10 cellular contexts compared by ENCODE assay signal in genomic region chr11:111928286-111928685, GRCh38. TPM values are rescaled to one million over a fixed set of nuclear protein-coding genes. Genes with fewer than 3 reads are reported as not detected.
DNase-seq lines count a peak whose midpoint lies in the region; ATAC-seq and TF ChIP-seq lines count a peak whose summit lies in the region.
"Not testable (repeated sequence)": the region's sequence is repeated elsewhere in the genome, so short reads cannot be mapped to it uniquely, and the experiment has no call there.
"Had no signal": no experiment of that assay in that cellular context is flagged by ENCODE, and none has a peak within 500 bp of the region (broad histone marks: within the 10 kb centered on the region; RNA-seq: fewer than 3 reads in every experiment).

No MANE protein-coding gene starts in this region.

- DNase-seq in CD4-positive, alpha-beta T cell; RWPE1 (ENCODE audit: low spot score); activated naive CD4-positive, alpha-beta T cell treated with anti-CD3 and anti-CD28 coated beads for 36 hours; naive B cell; stimulated activated effector memory CD8-positive, alpha-beta T cell treated with anti-CD3 and anti-CD28 coated beads, Interleukin-12 subunit alpha, Interleukin-12 subunit beta, amount 100 ng/mL, for 72 hours (ENCODE audit: low spot score in 2 of 2): not testable (repeated sequence)
- peak; percentile 25 for DNase-seq in activated CD8-positive, alpha-beta memory T cell treated with anti-CD3 and anti-CD28 coated beads, Interleukin-2, amount 10 ng/mL, durations not matched to agents 7 days and 5 days

- not testable (repeated sequence) for H3K27me3 Mint-ChIP-seq in CD4-positive, alpha-beta T cell; activated CD8-positive, alpha-beta memory T cell treated with anti-CD3 and anti-CD28 coated beads, Interleukin-2, amount 10 ng/mL, durations not matched to agents 7 days and 5 days; activated naive CD4-positive, alpha-beta T cell treated with anti-CD3 and anti-CD28 coated beads for 36 hours (ENCODE audit: low read depth)
- H3K27me3 Mint-ChIP-seq in naive B cell: peaks cover 3 to 16% (median 8%) of the 10 kb centered on the region in 3 donors

- ATAC-seq in CD4-positive, alpha-beta T cell (ENCODE audit: poor library complexity); activated CD8-positive, alpha-beta memory T cell treated with anti-CD3 and anti-CD28 coated beads, Interleukin-2, amount 10 ng/mL, durations not matched to agents 7 days and 5 days; naive B cell (ENCODE audit: low read depth in 2 of 2); stimulated activated effector memory CD8-positive, alpha-beta T cell treated with anti-CD3 and anti-CD28 coated beads, Interleukin-12 subunit alpha, Interleukin-12 subunit beta, amount 100 ng/mL, for 72 hours: not testable (repeated sequence)

- H3K27ac Mint-ChIP-seq in CD4-positive, alpha-beta T cell; activated CD8-positive, alpha-beta memory T cell treated with anti-CD3 and anti-CD28 coated beads, Interleukin-2, amount 10 ng/mL, durations not matched to agents 7 days and 5 days; activated naive CD4-positive, alpha-beta T cell treated with anti-CD3 and anti-CD28 coated beads for 36 hours; naive B cell; stimulated activated effector memory CD8-positive, alpha-beta T cell treated with anti-CD3 and anti-CD28 coated beads, Interleukin-12 subunit alpha, Interleukin-12 subunit beta, amount 100 ng/mL, for 72 hours: not testable (repeated sequence)

- POLR2A ChIA-PET in CD4-positive, alpha-beta T cell (lab: Charles Lee); RWPE1 (lab: Yijun Ruan, JAX; ENCODE audit: low non-redundant PET): not testable (repeated sequence)

- not testable (repeated sequence) for TF ChIP-seq CTCF in CD4-positive, alpha-beta T cell (IDR thresholded peaks at IDR 0.05); RWPE1 (conservative IDR thresholded peaks at IDR 0.05; ENCODE audit: low read depth)

- not testable (repeated sequence) for H3K9me3 Mint-ChIP-seq in CD4-positive, alpha-beta T cell; activated CD8-positive, alpha-beta memory T cell treated with anti-CD3 and anti-CD28 coated beads, Interleukin-2, amount 10 ng/mL, durations not matched to agents 7 days and 5 days (ENCODE audit: low read depth); activated naive CD4-positive, alpha-beta T cell treated with anti-CD3 and anti-CD28 coated beads for 36 hours; naive B cell; stimulated activated effector memory CD8-positive, alpha-beta T cell treated with anti-CD3 and anti-CD28 coated beads, Interleukin-12 subunit alpha, Interleukin-12 subunit beta, amount 100 ng/mL, for 72 hours

- not testable (repeated sequence) for H3K27me3 ChIP-seq in CD4-positive, alpha-beta T cell (ENCODE audit: control insufficient read depth, insufficient read depth, low read length)

- CTCF ChIA-PET in CD4-positive, alpha-beta T cell (lab: Charles Lee): not testable (repeated sequence)
- CTCF ChIA-PET in RWPE1 (lab: Yijun Ruan, JAX): interaction anchor here (0.6 to 1.2 kb wide), 5 partner anchors 15 to 395 kb away, joined by 3 to 5 read pairs (median 3); no protein-coding TSS in a partner anchor
- CTCF ChIA-PET in activated CD8-positive, alpha-beta memory T cell treated with anti-CD3 and anti-CD28 coated beads, Interleukin-2, amount 10 ng/mL, durations not matched to agents 7 days and 5 days (lab: Charles Lee): interaction anchor here (1.4 to 2.1 kb wide), 2 partner anchors 10 to 47 kb away, joined by 4 to 10 read pairs; no protein-coding TSS in a partner anchor
- CTCF ChIA-PET in activated naive CD4-positive, alpha-beta T cell treated with anti-CD3 and anti-CD28 coated beads for 36 hours (lab: Charles Lee): interaction anchor here (0.6 to 8.4 kb wide), 8 partner anchors 10 to 324 kb away, joined by 3 to 125 read pairs (median 4); partner anchors contain the start of genes DIXDC1 and NKAPD1

- not testable (repeated sequence) for H3K27ac ChIP-seq in CD4-positive, alpha-beta T cell (ENCODE audit: low read depth, low read length)
- H3K27ac ChIP-seq in RWPE1: peak overlapping the region; percentile 89; the same call in 1 of the 2 replicates

- peaks cover 25% of the 10 kb centered on the region for H3K4me1 Mint-ChIP-seq in CD4-positive, alpha-beta T cell (ENCODE audit: low read depth)
- H3K4me1 Mint-ChIP-seq in activated CD8-positive, alpha-beta memory T cell treated with anti-CD3 and anti-CD28 coated beads, Interleukin-2, amount 10 ng/mL, durations not matched to agents 7 days and 5 days: peaks cover 31% of the 10 kb centered on the region
- peaks cover 22% of the 10 kb centered on the region for H3K4me1 Mint-ChIP-seq in activated naive CD4-positive, alpha-beta T cell treated with anti-CD3 and anti-CD28 coated beads for 36 hours (ENCODE audit: low read depth)
- H3K4me1 Mint-ChIP-seq in naive B cell: peaks cover 9 to 22% (median 19%) of the 10 kb centered on the region in 3 donors
- H3K4me1 Mint-ChIP-seq in stimulated activated effector memory CD8-positive, alpha-beta T cell treated with anti-CD3 and anti-CD28 coated beads, Interleukin-12 subunit alpha, Interleukin-12 subunit beta, amount 100 ng/mL, for 72 hours: peaks cover 19% of the 10 kb centered on the region

- intact Hi-C loops in CD4-positive, alpha-beta T cell (cut with DNase I, micrococcal nuclease): loop anchor here in 1 of 2 experiments (5.0 kb wide), 4 partner anchors 159 to 1384 kb away; partner anchors contain the start of genes PTS, SDHD, TIMM8B and TTC12
- intact Hi-C loops in activated naive CD4-positive, alpha-beta T cell treated with anti-CD3 and anti-CD28 coated beads for 36 hours (cut with micrococcal nuclease): not testable (repeated sequence)

- not testable (repeated sequence) for H3K36me3 Mint-ChIP-seq in CD4-positive, alpha-beta T cell (ENCODE audit: low read depth); activated CD8-positive, alpha-beta memory T cell treated with anti-CD3 and anti-CD28 coated beads, Interleukin-2, amount 10 ng/mL, durations not matched to agents 7 days and 5 days; activated naive CD4-positive, alpha-beta T cell treated with anti-CD3 and anti-CD28 coated beads for 36 hours (ENCODE audit: low read depth); naive B cell; stimulated activated effector memory CD8-positive, alpha-beta T cell treated with anti-CD3 and anti-CD28 coated beads, Interleukin-12 subunit alpha, Interleukin-12 subunit beta, amount 100 ng/mL, for 72 hours

- not testable (repeated sequence) for H3K9me3 ChIP-seq in CD4-positive, alpha-beta T cell (ENCODE audit: control insufficient read depth, low read length)

- peak overlapping the region; percentile 34 for H3K4me3 Mint-ChIP-seq in CD4-positive, alpha-beta T cell
- not testable (repeated sequence) for H3K4me3 Mint-ChIP-seq in activated CD8-positive, alpha-beta memory T cell treated with anti-CD3 and anti-CD28 coated beads, Interleukin-2, amount 10 ng/mL, durations not matched to agents 7 days and 5 days
- peak overlapping the region; percentile 15 for H3K4me3 Mint-ChIP-seq in activated naive CD4-positive, alpha-beta T cell treated with anti-CD3 and anti-CD28 coated beads for 36 hours
- peak overlapping the region in 5 of 8 donors; percentile 24 to 93 (median 66) for H3K4me3 Mint-ChIP-seq in naive B cell
- H3K4me3 Mint-ChIP-seq in stimulated activated effector memory CD8-positive, alpha-beta T cell treated with anti-CD3 and anti-CD28 coated beads, Interleukin-12 subunit alpha, Interleukin-12 subunit beta, amount 100 ng/mL, for 72 hours: peak overlapping the region; percentile 71

RNA-seq across cellular contexts. Expression of gene DIXDC1, which starts 8.9 kb away (rescaled TPM):
- total RNA-seq in CD4-positive, alpha-beta T cell: under 1 TPM; 0.78 to 0.85 TPM
- total RNA-seq in activated CD8-positive, alpha-beta memory T cell treated with anti-CD3 and anti-CD28 coated beads, Interleukin-2, amount 10 ng/mL, durations not matched to agents 7 days and 5 days: 10 to 100 TPM in 1 of 2 experiments, 1 to 10 TPM in 1; 9.0 to 10.3 TPM
- 1 to 10 TPM; 3.5 to 4.3 TPM for total RNA-seq in activated naive CD4-positive, alpha-beta T cell treated with anti-CD3 and anti-CD28 coated beads for 36 hours
- under 1 TPM in 3 of 6 donors, not detected in 3; 0.11 to 0.43 (median 0.13) TPM for polyA plus RNA-seq in naive B cell (ENCODE audit: low read depth in 6 of 6)

RNA-seq across cellular contexts. Expression of gene C11orf52, which starts 9.6 kb away (rescaled TPM):
- total RNA-seq in CD4-positive, alpha-beta T cell: not detected
- not detected for total RNA-seq in activated CD8-positive, alpha-beta memory T cell treated with anti-CD3 and anti-CD28 coated beads, Interleukin-2, amount 10 ng/mL, durations not matched to agents 7 days and 5 days
- not detected for total RNA-seq in activated naive CD4-positive, alpha-beta T cell treated with anti-CD3 and anti-CD28 coated beads for 36 hours
- polyA plus RNA-seq in naive B cell (ENCODE audit: low read depth in 6 of 6): not detected
- total RNA-seq: A172; CD8-positive, alpha-beta T cell had no signal

RNA-seq across cellular contexts. Expression of gene HSPB2, which starts 15.8 kb away (rescaled TPM):
- not detected for total RNA-seq in CD4-positive, alpha-beta T cell
- total RNA-seq in activated CD8-positive, alpha-beta memory T cell treated with anti-CD3 and anti-CD28 coated beads, Interleukin-2, amount 10 ng/mL, durations not matched to agents 7 days and 5 days: not detected
- total RNA-seq in activated naive CD4-positive, alpha-beta T cell treated with anti-CD3 and anti-CD28 coated beads for 36 hours: not detected
- polyA plus RNA-seq in naive B cell (ENCODE audit: low read depth in 6 of 6): not detected
- total RNA-seq: A172; A673; Caco-2; CD8-positive, alpha-beta T cell had no signal

RNA-seq across cellular contexts. Expression of gene CRYAB, which starts 16.7 kb away (rescaled TPM):
- not detected for total RNA-seq in CD4-positive, alpha-beta T cell
- total RNA-seq in activated CD8-positive, alpha-beta memory T cell treated with anti-CD3 and anti-CD28 coated beads, Interleukin-2, amount 10 ng/mL, durations not matched to agents 7 days and 5 days: not detected
- not detected for total RNA-seq in activated naive CD4-positive, alpha-beta T cell treated with anti-CD3 and anti-CD28 coated beads for 36 hours
- polyA plus RNA-seq in naive B cell (ENCODE audit: low read depth in 6 of 6): not detected
- total RNA-seq: A172; CD8-positive, alpha-beta T cell had no signal

RNA-seq across cellular contexts. Expression of gene CFAP68, which starts 48.9 kb away (rescaled TPM):
- total RNA-seq in CD4-positive, alpha-beta T cell: 10 to 100 TPM; 18.7 to 21.0 TPM
- 10 to 100 TPM; 16.4 to 20.4 TPM for total RNA-seq in activated CD8-positive, alpha-beta memory T cell treated with anti-CD3 and anti-CD28 coated beads, Interleukin-2, amount 10 ng/mL, durations not matched to agents 7 days and 5 days
- 10 to 100 TPM; 31.5 to 33.2 TPM for total RNA-seq in activated naive CD4-positive, alpha-beta T cell treated with anti-CD3 and anti-CD28 coated beads for 36 hours
- 10 to 100 TPM; 14.3 to 28.3 (median 18.5) TPM for polyA plus RNA-seq in naive B cell (ENCODE audit: low read depth in 6 of 6)
